ENCODE assay signal across 8 cellular contexts in the genomic region with DNA sequence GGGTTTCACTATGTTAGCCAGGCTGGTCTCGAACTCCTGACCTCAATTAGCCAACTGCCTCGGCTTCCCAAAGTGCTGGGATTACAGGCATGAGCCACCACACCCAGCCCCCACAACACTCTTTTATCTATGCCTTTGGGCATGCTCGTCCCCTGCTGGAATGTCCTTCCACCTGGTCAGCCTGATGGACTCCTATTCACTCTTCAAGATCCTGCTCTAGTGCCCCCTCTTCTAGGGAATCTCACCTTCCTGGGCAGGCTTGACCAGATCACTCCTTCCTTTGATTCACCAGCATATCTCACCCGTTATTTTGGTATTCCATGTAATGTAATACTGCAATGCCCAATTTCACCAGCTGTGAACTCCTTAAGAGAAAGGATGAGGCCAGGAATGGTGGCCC.
"Had no signal": no experiment of that assay in that cellular context is flagged by ENCODE, and none has a peak within 500 bp of the region (broad histone marks: within the 10 kb centered on the region; RNA-seq: fewer than 3 reads in every experiment).

No MANE protein-coding gene starts in this region.

- DNase-seq: GM23248, GOT3, H7, IMR-90 had no signal

- FAIRE-seq: HTR-8/SVneo, K562 had no signal

- H3K9me3 ChIP-seq: HAP-1 had no signal

- H3K4me3 ChIP-seq: GM23248, HAP-1, K562 had no signal

- H3K36me3 ChIP-seq: HAP-1 had no signal

- H3K27ac ChIP-seq: GM23248 had no signal

- H3K4me1 ChIP-seq: HAP-1 had no signal

- ATAC-seq: HCT116, K562 had no signal
